8 cellular contexts compared by ENCODE assay signal in genomic region chr6:26053929-26054658, GRCh38. TPM values are rescaled to one million over a fixed set of nuclear protein-coding genes. Genes with fewer than 3 reads are reported as not detected.
DNase-seq lines count a peak whose midpoint lies in the region; ATAC-seq and TF ChIP-seq lines count a peak whose summit lies in the region.

No MANE protein-coding gene starts in this region.

- no peaks in the 10 kb centered on the region for H3K27me3 ChIP-seq in AG04450 (ENCODE audit: control insufficient read depth, insufficient read depth, low read length)
- no peaks in the 10 kb centered on the region for H3K27me3 ChIP-seq in kidney epithelial cell (ENCODE audit: control insufficient read depth, insufficient read depth, low read length)
- H3K27me3 ChIP-seq in testis = no peaks in the 10 kb centered on the region

- peak overlapping the region; percentile 77 for H3K4me3 ChIP-seq in AG04450 (ENCODE audit: low read depth, low read length)
- H3K4me3 ChIP-seq in HFF-Myc (replicated peaks; ENCODE audit: low read depth, low read length) = peak overlapping the region; percentile 68
- peak overlapping the region; percentile 63 for H3K4me3 ChIP-seq in kidney epithelial cell (ENCODE audit: low read depth, low read length)
- H3K4me3 ChIP-seq in testis = peak overlapping the region; percentile 68 to 81

- H3K9me3 ChIP-seq in AG04450 (ENCODE audit: control insufficient read depth, insufficient read depth, low read length) (no peaks in the 10 kb centered on the region), testis (no peaks in the 10 kb centered on the region)

- no peaks in the 10 kb centered on the region for H3K4me1 ChIP-seq in testis

- ATAC-seq in GM19351 (IDR thresholded peaks at IDR 0.05; ENCODE audit: unreplicated experiment) (no peak), GM18867 (IDR thresholded peaks at IDR 0.05; ENCODE audit: unreplicated experiment) (no peak)

- CTCF ChIA-PET in AG04450 (lab: Charles Lee) = interaction anchor here (0.6 to 2.3 kb wide), 3 partner anchors 28 to 62 kb away, joined by 3 to 8 read pairs (median 3); partner anchors contain the start of gene HFE

- peaks cover 20% of the 10 kb centered on the region for H3K4me1 Mint-ChIP-seq in activated naive CD8-positive, alpha-beta T cell treated with anti-CD3 and anti-CD28 coated beads for 36 hours

- peak overlapping the region; percentile 96 for H3K4me3 Mint-ChIP-seq in activated naive CD8-positive, alpha-beta T cell treated with anti-CD3 and anti-CD28 coated beads for 36 hours

- no peaks in the 10 kb centered on the region for H3K9me3 Mint-ChIP-seq in activated naive CD8-positive, alpha-beta T cell treated with anti-CD3 and anti-CD28 coated beads for 36 hours

- TF ChIP-seq POLR2A in testis (IDR thresholded peaks at IDR 0.05) = no peak

- H3K36me3 Mint-ChIP-seq in activated naive CD8-positive, alpha-beta T cell treated with anti-CD3 and anti-CD28 coated beads for 36 hours = peaks cover 5% of the 10 kb centered on the region

- TF ChIP-seq CTCF in AG04450 (IDR thresholded peaks at IDR 0.05; ENCODE audit: low read depth, low read length) = no peak
- no peak for TF ChIP-seq CTCF in HFF-Myc (IDR thresholded peaks at IDR 0.05; ENCODE audit: low read depth, low read length, missing control alignments)
- TF ChIP-seq CTCF in kidney epithelial cell (IDR thresholded peaks at IDR 0.05; ENCODE audit: insufficient read depth, low read length, poor library complexity, severe bottlenecking) = no peak
- no peak for TF ChIP-seq CTCF in testis (IDR thresholded peaks at IDR 0.05)

- H3K36me3 ChIP-seq in kidney epithelial cell (ENCODE audit: control insufficient read depth, insufficient read depth, low read length) = no peaks in the 10 kb centered on the region
- no peaks in the 10 kb centered on the region for H3K36me3 ChIP-seq in testis (ENCODE audit: low read depth, missing control alignments)

- peak overlapping the region; percentile 90 for H3K27ac ChIP-seq in AG04450 (ENCODE audit: low read depth, low read length)
- peak overlapping the region; percentile 94 to 97 for H3K27ac ChIP-seq in testis

- H3K27me3 Mint-ChIP-seq in activated naive CD8-positive, alpha-beta T cell treated with anti-CD3 and anti-CD28 coated beads for 36 hours = peaks cover 14% of the 10 kb centered on the region

- WGBS in testis, 2 donors = 10 to 14% methylated on average over 6 of the region's 6 CpGs

- DNase-seq in AG04450 (ENCODE audit: low read depth, low spot score) = no peak
- no peak for DNase-seq in HFF-Myc (ENCODE audit: extremely low read depth, low read depth)
- no peak for DNase-seq in activated naive CD8-positive, alpha-beta T cell treated with anti-CD3 and anti-CD28 coated beads for 36 hours
- DNase-seq in kidney epithelial cell (ENCODE audit: low read depth) = no peak
- no peak for DNase-seq in testis
- DNase-seq in iPS-NIHi11 (ENCODE audit: low spot score) = no peak

- intact Hi-C loops in testis (cut with DNase I; ENCODE audit: low total_unique reads) = no loop called here

- peak overlapping the region; percentile 100 for H3K27ac Mint-ChIP-seq in activated naive CD8-positive, alpha-beta T cell treated with anti-CD3 and anti-CD28 coated beads for 36 hours

- POLR2A ChIA-PET in AG04450 (lab: Yijun Ruan, JAX) = interaction anchor here (1.6 to 2.0 kb wide), 2 partner anchors 8 to 10 kb away, joined by 8 to 10 read pairs; a partner anchor contains a TSS

RNA-seq across cellular contexts. Expression of gene HFE, which starts 33.1 kb away (rescaled TPM):
- polyA plus RNA-seq in AG04450 (2011; rRNA removed) (19.5 and 21.4 TPM in 2 replicates), testis (ENCODE audit: insufficient read depth, low read depth, low replicate concordance) (4.8 TPM)
- polyA minus RNA-seq in AG04450 (2011; rRNA and poly(A)+ RNA removed) = 19.7 and 20.1 TPM in 2 replicates
- under 1 TPM; 0.76 to 0.80 TPM for total RNA-seq in activated naive CD8-positive, alpha-beta T cell treated with anti-CD3 and anti-CD28 coated beads for 36 hours
- total RNA-seq in kidney epithelial cell (1.4 and 2.6 TPM in 2 replicates), testis (1 to 10 TPM; 4.1 to 5.1 TPM)
